In the genomic region with DNA sequence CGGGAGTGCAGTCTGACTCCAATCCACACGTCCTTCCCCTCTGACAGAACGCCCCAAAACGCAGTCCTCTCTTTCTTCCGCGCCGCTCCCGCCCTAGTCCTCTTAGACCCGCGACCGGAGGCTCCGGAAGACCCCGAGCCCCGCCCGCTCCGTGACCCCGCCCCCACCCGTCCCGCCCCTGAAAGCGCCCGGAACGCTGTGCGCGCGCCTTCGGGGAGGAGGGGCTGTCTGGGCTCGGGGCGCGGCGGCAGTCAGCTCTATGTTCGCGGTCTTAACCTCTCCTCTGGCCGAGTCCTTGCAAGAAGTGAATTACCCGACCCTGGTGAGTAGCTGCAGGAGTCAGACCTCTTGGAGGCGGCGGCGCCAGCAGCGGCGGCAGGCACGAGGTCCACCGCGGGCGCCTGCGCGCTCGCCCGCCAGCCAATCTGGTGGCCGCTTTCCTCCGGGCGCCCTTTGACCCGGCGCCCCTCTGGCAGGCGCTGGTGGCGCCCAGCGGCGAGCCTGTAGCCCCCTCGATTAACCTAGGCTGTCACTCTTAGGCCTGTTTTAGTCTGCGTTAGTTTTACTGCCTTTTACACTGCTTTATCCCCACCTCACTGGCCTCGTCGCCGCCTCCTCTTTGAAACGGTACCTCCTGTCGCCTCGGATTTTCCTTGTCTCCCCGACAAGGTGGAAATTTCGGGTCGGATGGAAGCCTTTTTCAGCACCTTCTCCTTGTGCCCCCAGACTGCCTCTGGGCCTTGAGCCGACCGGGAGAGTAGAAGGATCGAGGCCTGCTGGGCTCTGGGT, we compare ENCODE assay signal across 1 cellular context.
A peak's percentile ranks its signal among the peaks of the same experiment; 100 is the strongest.
TF ChIP-seq lines count a peak whose summit lies in the region.

Gene MANEA (plus strand): TSS at position 219 of the 789 bp plus-strand sequence. CDS start 8,905 bp downstream, outside the sequence.

TF ChIP-seq in HepG2, 621 proteins besides CTCF, POLR2A, EP300 and RAD21 (continued from another document and continues in another):
- TF ChIP-seq, protein P1, sequence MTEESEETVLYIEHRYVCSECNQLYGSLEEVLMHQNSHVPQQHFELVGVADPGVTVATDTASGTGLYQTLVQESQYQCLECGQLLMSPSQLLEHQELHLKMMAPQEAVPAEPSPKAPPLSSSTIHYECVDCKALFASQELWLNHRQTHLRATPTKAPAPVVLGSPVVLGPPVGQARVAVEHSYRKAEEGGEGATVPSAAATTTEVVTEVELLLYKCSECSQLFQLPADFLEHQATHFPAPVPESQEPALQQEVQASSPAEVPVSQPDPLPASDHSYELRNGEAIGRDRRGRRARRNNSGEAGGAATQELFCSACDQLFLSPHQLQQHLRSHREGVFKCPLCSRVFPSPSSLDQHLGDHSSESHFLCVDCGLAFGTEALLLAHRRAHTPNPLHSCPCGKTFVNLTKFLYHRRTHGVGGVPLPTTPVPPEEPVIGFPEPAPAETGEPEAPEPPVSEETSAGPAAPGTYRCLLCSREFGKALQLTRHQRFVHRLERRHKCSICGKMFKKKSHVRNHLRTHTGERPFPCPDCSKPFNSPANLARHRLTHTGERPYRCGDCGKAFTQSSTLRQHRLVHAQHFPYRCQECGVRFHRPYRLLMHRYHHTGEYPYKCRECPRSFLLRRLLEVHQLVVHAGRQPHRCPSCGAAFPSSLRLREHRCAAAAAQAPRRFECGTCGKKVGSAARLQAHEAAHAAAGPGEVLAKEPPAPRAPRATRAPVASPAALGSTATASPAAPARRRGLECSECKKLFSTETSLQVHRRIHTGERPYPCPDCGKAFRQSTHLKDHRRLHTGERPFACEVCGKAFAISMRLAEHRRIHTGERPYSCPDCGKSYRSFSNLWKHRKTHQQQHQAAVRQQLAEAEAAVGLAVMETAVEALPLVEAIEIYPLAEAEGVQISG (CRISPR knock-in tag; IDR thresholded peaks at IDR 0.05): peak; percentile 55
- TF ChIP-seq MZF1 (CRISPR knock-in tag; IDR thresholded peaks at IDR 0.05; ENCODE audit: borderline replicate concordance) (no peak), ZNF3 (CRISPR knock-in tag; IDR thresholded peaks at IDR 0.05) (no peak), GTF3A (CRISPR knock-in tag; conservative IDR thresholded peaks at IDR 0.05) (no peak), ZMYM4 (CRISPR knock-in tag; IDR thresholded peaks at IDR 0.05) (peak; percentile 80), AGO1 (IDR thresholded peaks at IDR 0.05; ENCODE audit: low read depth, low read length, poor library complexity, severe bottlenecking) (peak; percentile 33), PCBP1 (IDR thresholded peaks at IDR 0.05; ENCODE audit: borderline replicate concordance, low read depth, low read length) (no peak), FOXO1 (CRISPR knock-in tag; IDR thresholded peaks at IDR 0.05) (no peak), HOXD1 (CRISPR knock-in tag; IDR thresholded peaks at IDR 0.05) (peak; percentile 37; the same call in 1 of the 2 replicates), ZBTB21 (CRISPR knock-in tag; IDR thresholded peaks at IDR 0.05) (no peak), ZNF878 (CRISPR knock-in tag; IDR thresholded peaks at IDR 0.05) (no peak; the same call in 1 of the 2 replicates), ZNF563 (CRISPR knock-in tag; IDR thresholded peaks at IDR 0.05) (peak; percentile 78), ZNF33A (CRISPR knock-in tag; IDR thresholded peaks at IDR 0.05; ENCODE audit: borderline replicate concordance) (no peak), ZNF235 (CRISPR knock-in tag; IDR thresholded peaks at IDR 0.05; ENCODE audit: borderline replicate concordance) (no peak), HMGA1 (CRISPR knock-in tag; conservative IDR thresholded peaks at IDR 0.05) (no peak), IKZF4 (CRISPR knock-in tag; IDR thresholded peaks at IDR 0.05; ENCODE audit: borderline replicate concordance, low read depth, not compliant biosample characterization) (peak; percentile 84), GTF2F1 (IDR thresholded peaks at IDR 0.05; ENCODE audit: low read length) (no peak), RFXANK (CRISPR knock-in tag; IDR thresholded peaks at IDR 0.05) (no peak), MEF2D (CRISPR knock-in tag; IDR thresholded peaks at IDR 0.05) (no peak), ZFP62 (CRISPR knock-in tag; IDR thresholded peaks at IDR 0.05) (no peak), HCFC1 (IDR thresholded peaks at IDR 0.05; ENCODE audit: low read depth, low read length) (no peak), MTA1 (CRISPR knock-in tag; IDR thresholded peaks at IDR 0.05; ENCODE audit: borderline replicate concordance) (peak; percentile 54; the same call in 1 of the 2 replicates), ZNF430 (CRISPR knock-in tag; IDR thresholded peaks at IDR 0.05) (no peak), ZFP36L2 (CRISPR knock-in tag; IDR thresholded peaks at IDR 0.05) (no peak), THAP11 (CRISPR knock-in tag; IDR thresholded peaks at IDR 0.05) (peak; percentile 46; the same call in 1 of the 2 replicates), EED (CRISPR knock-in tag; IDR thresholded peaks at IDR 0.05) (0 out of 2 replicates have a peak, but pooled peaks have one; percentile 32), CEBPG (CRISPR knock-in tag; IDR thresholded peaks at IDR 0.05) (no peak), ELF4 (CRISPR knock-in tag; IDR thresholded peaks at IDR 0.05; ENCODE audit: borderline replicate concordance) (no peak), TOPORS (CRISPR knock-in tag; IDR thresholded peaks at IDR 0.05) (no peak), REPIN1 (CRISPR knock-in tag; IDR thresholded peaks at IDR 0.05; ENCODE audit: borderline replicate concordance, low read depth) (no peak; the same call in 1 of the 2 replicates), FIP1L1 (IDR thresholded peaks at IDR 0.05; ENCODE audit: borderline replicate concordance, insufficient read depth, low read depth, low read length) (no peak), MAFG (CRISPR knock-in tag; IDR thresholded peaks at IDR 0.05) (no peak), ZMYM3 (CRISPR knock-in tag; IDR thresholded peaks at IDR 0.05) (no peak), SOX5 (CRISPR knock-in tag; IDR thresholded peaks at IDR 0.05; ENCODE audit: borderline replicate concordance) (no peak), ZNF136 (CRISPR knock-in tag; IDR thresholded peaks at IDR 0.05; ENCODE audit: low read depth) (no peak), ESRRA (CRISPR knock-in tag; IDR thresholded peaks at IDR 0.05; ENCODE audit: low read depth) (no peak), JUNB (CRISPR knock-in tag; IDR thresholded peaks at IDR 0.05; ENCODE audit: borderline replicate concordance) (no peak), PHF5A (CRISPR knock-in tag; IDR thresholded peaks at IDR 0.05; ENCODE audit: low read depth, unreplicated experiment) (no peak), ZKSCAN5 (CRISPR knock-in tag; IDR thresholded peaks at IDR 0.05) (no peak), HOXA5 (CRISPR knock-in tag; IDR thresholded peaks at IDR 0.05) (peak; percentile 64), GATAD2A (CRISPR knock-in tag; IDR thresholded peaks at IDR 0.05) (0 out of 2 replicates have a peak, but pooled peaks have one; percentile 21), ZNF260 (CRISPR knock-in tag; IDR thresholded peaks at IDR 0.05; ENCODE audit: borderline replicate concordance, low read depth) (no peak), ZNF672 (CRISPR knock-in tag; IDR thresholded peaks at IDR 0.05) (no peak), SKI (IDR thresholded peaks at IDR 0.05; ENCODE audit: partially characterized antibody) (peak; percentile 51), RARG (CRISPR knock-in tag; IDR thresholded peaks at IDR 0.05; ENCODE audit: low read depth) (no peak), HDAC2 (CRISPR knock-in tag; IDR thresholded peaks at IDR 0.05) (peak; percentile 8; the same call in 1 of the 2 replicates), RORA (CRISPR knock-in tag; IDR thresholded peaks at IDR 0.05) (no peak), ZNF160 (CRISPR knock-in tag; IDR thresholded peaks at IDR 0.05) (peak; percentile 41; the same call in 1 of the 2 replicates)
- TF ChIP-seq, protein P2, sequence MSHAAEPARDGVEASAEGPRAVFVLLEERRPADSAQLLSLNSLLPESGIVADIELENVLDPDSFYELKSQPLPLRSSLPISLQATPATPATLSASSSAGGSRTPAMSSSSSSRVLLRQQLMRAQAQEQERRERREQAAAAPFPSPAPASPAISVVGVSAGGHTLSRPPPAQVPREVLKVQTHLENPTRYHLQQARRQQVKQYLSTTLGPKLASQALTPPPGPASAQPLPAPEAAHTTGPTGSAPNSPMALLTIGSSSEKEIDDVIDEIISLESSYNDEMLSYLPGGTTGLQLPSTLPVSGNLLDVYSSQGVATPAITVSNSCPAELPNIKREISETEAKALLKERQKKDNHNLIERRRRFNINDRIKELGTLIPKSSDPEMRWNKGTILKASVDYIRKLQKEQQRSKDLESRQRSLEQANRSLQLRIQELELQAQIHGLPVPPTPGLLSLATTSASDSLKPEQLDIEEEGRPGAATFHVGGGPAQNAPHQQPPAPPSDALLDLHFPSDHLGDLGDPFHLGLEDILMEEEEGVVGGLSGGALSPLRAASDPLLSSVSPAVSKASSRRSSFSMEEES (CRISPR knock-in tag; IDR thresholded peaks at IDR 0.05): no peak
- TF ChIP-seq, protein P3, sequence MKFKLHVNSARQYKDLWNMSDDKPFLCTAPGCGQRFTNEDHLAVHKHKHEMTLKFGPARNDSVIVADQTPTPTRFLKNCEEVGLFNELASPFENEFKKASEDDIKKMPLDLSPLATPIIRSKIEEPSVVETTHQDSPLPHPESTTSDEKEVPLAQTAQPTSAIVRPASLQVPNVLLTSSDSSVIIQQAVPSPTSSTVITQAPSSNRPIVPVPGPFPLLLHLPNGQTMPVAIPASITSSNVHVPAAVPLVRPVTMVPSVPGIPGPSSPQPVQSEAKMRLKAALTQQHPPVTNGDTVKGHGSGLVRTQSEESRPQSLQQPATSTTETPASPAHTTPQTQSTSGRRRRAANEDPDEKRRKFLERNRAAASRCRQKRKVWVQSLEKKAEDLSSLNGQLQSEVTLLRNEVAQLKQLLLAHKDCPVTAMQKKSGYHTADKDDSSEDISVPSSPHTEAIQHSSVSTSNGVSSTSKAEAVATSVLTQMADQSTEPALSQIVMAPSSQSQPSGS (CRISPR knock-in tag; IDR thresholded peaks at IDR 0.05): no peak; the same call in 1 of the 2 replicates
- TF ChIP-seq, protein P4, sequence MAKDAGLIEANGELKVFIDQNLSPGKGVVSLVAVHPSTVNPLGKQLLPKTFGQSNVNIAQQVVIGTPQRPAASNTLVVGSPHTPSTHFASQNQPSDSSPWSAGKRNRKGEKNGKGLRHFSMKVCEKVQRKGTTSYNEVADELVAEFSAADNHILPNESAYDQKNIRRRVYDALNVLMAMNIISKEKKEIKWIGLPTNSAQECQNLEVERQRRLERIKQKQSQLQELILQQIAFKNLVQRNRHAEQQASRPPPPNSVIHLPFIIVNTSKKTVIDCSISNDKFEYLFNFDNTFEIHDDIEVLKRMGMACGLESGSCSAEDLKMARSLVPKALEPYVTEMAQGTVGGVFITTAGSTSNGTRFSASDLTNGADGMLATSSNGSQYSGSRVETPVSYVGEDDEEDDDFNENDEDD (CRISPR knock-in tag; IDR thresholded peaks at IDR 0.05; ENCODE audit: borderline replicate concordance): peak; percentile 67; the same call in 1 of the 2 replicates
- TF ChIP-seq, protein P5, sequence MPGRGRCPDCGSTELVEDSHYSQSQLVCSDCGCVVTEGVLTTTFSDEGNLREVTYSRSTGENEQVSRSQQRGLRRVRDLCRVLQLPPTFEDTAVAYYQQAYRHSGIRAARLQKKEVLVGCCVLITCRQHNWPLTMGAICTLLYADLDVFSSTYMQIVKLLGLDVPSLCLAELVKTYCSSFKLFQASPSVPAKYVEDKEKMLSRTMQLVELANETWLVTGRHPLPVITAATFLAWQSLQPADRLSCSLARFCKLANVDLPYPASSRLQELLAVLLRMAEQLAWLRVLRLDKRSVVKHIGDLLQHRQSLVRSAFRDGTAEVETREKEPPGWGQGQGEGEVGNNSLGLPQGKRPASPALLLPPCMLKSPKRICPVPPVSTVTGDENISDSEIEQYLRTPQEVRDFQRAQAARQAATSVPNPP (CRISPR knock-in tag; IDR thresholded peaks at IDR 0.05): no peak
- TF ChIP-seq, protein P6, sequence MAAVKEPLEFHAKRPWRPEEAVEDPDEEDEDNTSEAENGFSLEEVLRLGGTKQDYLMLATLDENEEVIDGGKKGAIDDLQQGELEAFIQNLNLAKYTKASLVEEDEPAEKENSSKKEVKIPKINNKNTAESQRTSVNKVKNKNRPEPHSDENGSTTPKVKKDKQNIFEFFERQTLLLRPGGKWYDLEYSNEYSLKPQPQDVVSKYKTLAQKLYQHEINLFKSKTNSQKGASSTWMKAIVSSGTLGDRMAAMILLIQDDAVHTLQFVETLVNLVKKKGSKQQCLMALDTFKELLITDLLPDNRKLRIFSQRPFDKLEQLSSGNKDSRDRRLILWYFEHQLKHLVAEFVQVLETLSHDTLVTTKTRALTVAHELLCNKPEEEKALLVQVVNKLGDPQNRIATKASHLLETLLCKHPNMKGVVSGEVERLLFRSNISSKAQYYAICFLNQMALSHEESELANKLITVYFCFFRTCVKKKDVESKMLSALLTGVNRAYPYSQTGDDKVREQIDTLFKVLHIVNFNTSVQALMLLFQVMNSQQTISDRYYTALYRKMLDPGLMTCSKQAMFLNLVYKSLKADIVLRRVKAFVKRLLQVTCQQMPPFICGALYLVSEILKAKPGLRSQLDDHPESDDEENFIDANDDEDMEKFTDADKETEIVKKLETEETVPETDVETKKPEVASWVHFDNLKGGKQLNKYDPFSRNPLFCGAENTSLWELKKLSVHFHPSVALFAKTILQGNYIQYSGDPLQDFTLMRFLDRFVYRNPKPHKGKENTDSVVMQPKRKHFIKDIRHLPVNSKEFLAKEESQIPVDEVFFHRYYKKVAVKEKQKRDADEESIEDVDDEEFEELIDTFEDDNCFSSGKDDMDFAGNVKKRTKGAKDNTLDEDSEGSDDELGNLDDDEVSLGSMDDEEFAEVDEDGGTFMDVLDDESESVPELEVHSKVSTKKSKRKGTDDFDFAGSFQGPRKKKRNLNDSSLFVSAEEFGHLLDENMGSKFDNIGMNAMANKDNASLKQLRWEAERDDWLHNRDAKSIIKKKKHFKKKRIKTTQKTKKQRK (IDR thresholded peaks at IDR 0.05; ENCODE audit: low read length): no peak
- TF ChIP-seq, protein P7, sequence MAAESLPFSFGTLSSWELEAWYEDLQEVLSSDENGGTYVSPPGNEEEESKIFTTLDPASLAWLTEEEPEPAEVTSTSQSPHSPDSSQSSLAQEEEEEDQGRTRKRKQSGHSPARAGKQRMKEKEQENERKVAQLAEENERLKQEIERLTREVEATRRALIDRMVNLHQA (CRISPR knock-in tag; IDR thresholded peaks at IDR 0.05): no peak
- TF ChIP-seq, protein P8, sequence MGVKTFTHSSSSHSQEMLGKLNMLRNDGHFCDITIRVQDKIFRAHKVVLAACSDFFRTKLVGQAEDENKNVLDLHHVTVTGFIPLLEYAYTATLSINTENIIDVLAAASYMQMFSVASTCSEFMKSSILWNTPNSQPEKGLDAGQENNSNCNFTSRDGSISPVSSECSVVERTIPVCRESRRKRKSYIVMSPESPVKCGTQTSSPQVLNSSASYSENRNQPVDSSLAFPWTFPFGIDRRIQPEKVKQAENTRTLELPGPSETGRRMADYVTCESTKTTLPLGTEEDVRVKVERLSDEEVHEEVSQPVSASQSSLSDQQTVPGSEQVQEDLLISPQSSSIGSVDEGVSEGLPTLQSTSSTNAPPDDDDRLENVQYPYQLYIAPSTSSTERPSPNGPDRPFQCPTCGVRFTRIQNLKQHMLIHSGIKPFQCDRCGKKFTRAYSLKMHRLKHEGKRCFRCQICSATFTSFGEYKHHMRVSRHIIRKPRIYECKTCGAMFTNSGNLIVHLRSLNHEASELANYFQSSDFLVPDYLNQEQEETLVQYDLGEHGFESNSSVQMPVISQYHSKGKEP (CRISPR knock-in tag; IDR thresholded peaks at IDR 0.05): no peak
